9 cellular contexts compared by ENCODE assay signal in genomic region chr19:7682175-7682855, GRCh38.
DNase-seq lines count a peak whose midpoint lies in the region; ATAC-seq and TF ChIP-seq lines count a peak whose summit lies in the region.
"Had no signal": no experiment of that assay in that cellular context is flagged by ENCODE, and none has a peak within 500 bp of the region (broad histone marks: within the 10 kb centered on the region; RNA-seq: fewer than 3 reads in every experiment).

No MANE protein-coding gene starts in this region.

- no peak overlapping the region; the same call in 1 of the 2 replicates for H3K4me3 ChIP-seq in GM12864 (ENCODE audit: low read depth, low read length)
- no peak overlapping the region for H3K4me3 ChIP-seq in RWPE2 (ENCODE audit: severe bottlenecking)
- H3K4me3 ChIP-seq in fibroblast of mammary gland (ENCODE audit: control insufficient read depth, low read depth, low read length): peak overlapping the region; percentile 84

- no peaks in the 10 kb centered on the region for H3K4me1 ChIP-seq in RWPE2 (ENCODE audit: insufficient read depth, poor library complexity, severe bottlenecking)

- no peaks in the 10 kb centered on the region for H3K9me3 ChIP-seq in RWPE2 (ENCODE audit: severe bottlenecking)

- DNase-seq in GM12864 (ENCODE audit: low read depth): no peak
- DNase-seq in RWPE2 (ENCODE audit: low spot score): no peak
- DNase-seq in fibroblast of mammary gland (ENCODE audit: low read depth): no peak
- DNase-seq in putamen (ENCODE audit: low spot score): peak; percentile 22
- no peak for DNase-seq in HPDE6-E6E7 (ENCODE audit: extremely low spot score)
- DNase-seq in midbrain (lab: John Stamatoyannopoulos, UW): no peak
- DNase-seq in GM19238 (ENCODE audit: insufficient read length, low spot score): no peak
- DNase-seq in COR-L47 (lab: John Stamatoyannopoulos, UW): no peak
- DNase-seq: NCI-H2107 had no signal

- H3K36me3 ChIP-seq in RWPE2 (ENCODE audit: low read depth): peaks cover 12% of the 10 kb centered on the region

- H3K27ac ChIP-seq in RWPE2 (ENCODE audit: poor library complexity, severe bottlenecking): no peak overlapping the region

- ATAC-seq in RWPE2 (ENCODE audit: low read depth): no peak

- TF ChIP-seq CTCF in GM12864 (IDR thresholded peaks at IDR 0.05; ENCODE audit: low read depth, low read length, missing control alignments): peak; percentile 11
- TF ChIP-seq CTCF in RWPE2 (IDR thresholded peaks at IDR 0.05; ENCODE audit: poor library complexity, severe bottlenecking): peak; percentile 0
- no peak for TF ChIP-seq CTCF in fibroblast of mammary gland (conservative IDR thresholded peaks at IDR 0.05; ENCODE audit: control insufficient read depth, insufficient read depth, low read depth, low read length)

- no peaks in the 10 kb centered on the region for H3K27me3 ChIP-seq in RWPE2 (ENCODE audit: insufficient read depth, poor library complexity, severe bottlenecking)
